18 cellular contexts compared by ENCODE assay signal in genomic region chr1:80594013-80594412, GRCh38.
DNase-seq lines count a peak whose midpoint lies in the region; ATAC-seq and TF ChIP-seq lines count a peak whose summit lies in the region.
"Had no signal": no experiment of that assay in that cellular context is flagged by ENCODE, and none has a peak within 500 bp of the region (broad histone marks: within the 10 kb centered on the region; RNA-seq: fewer than 3 reads in every experiment).

No MANE protein-coding gene starts in this region.

- H3K4me3 ChIP-seq in PC-3 (ENCODE audit: low read length), result no peak overlapping the region
- no peak overlapping the region for H3K4me3 ChIP-seq in esophagus squamous epithelium
- no peak overlapping the region for H3K4me3 ChIP-seq in prostate gland
- no peak overlapping the region for H3K4me3 ChIP-seq in SK-N-SH (ENCODE audit: low read depth in 2 of 2, low read length in 1 of 2)

- CTCF ChIA-PET in PC-3 (lab: Charles Lee) (no interaction called here), SK-N-SH (lab: Yijun Ruan, JAX) (interaction anchor here (0.9 kb wide), 1 partner anchor 18 kb away, joined by 3 read pairs; no protein-coding TSS in a partner anchor)

- no peak for TF ChIP-seq RAD21 in SK-N-SH (IDR thresholded peaks at IDR 0.05; ENCODE audit: low read length)

- H3K9me3 ChIP-seq in PC-3 (ENCODE audit: low read length), result 0 out of 2 replicates have a peak, but pooled peaks cover 3% of the 10 kb centered on the region
- H3K9me3 ChIP-seq in esophagus squamous epithelium, result peaks cover 0 to 10% (median 10%) of the 10 kb centered on the region in 3 donors
- H3K9me3 ChIP-seq in prostate gland, result no peaks in the 10 kb centered on the region
- H3K9me3 ChIP-seq in SK-N-SH, result no peaks in the 10 kb centered on the region; the same call in 1 of the 2 replicates

- H3K27me3 ChIP-seq in PC-3 (ENCODE audit: low read length) (no peaks in the 10 kb centered on the region), esophagus squamous epithelium (no peaks in the 10 kb centered on the region), prostate gland (replicated peaks; ENCODE audit: insufficient read depth) (no peaks in the 10 kb centered on the region), SK-N-SH (ENCODE audit: insufficient read depth) (no peaks in the 10 kb centered on the region)

- POLR2A ChIA-PET in PC-3 (lab: Charles Lee; ENCODE audit: unreplicated experiment), result no interaction called here
- POLR2A ChIA-PET in SK-N-SH (lab: Yijun Ruan, JAX), result no interaction called here

- 0 out of 2 replicates have a peak overlapping the region, but pooled peaks have one; percentile 23 for H3K27ac ChIP-seq in PC-3 (ENCODE audit: low read length)
- H3K27ac ChIP-seq in esophagus squamous epithelium, result peak overlapping the region in 3 of 4 donors; percentile 32 to 72 (median 68)
- H3K27ac ChIP-seq in prostate gland, result no peak overlapping the region
- H3K27ac ChIP-seq in SK-N-SH (ENCODE audit: low read depth in 2 of 2, low read length in 1 of 2), result no peak overlapping the region

- H3K4me2 ChIP-seq in PC-3 (ENCODE audit: low read length) (peak overlapping the region; percentile 58), SK-N-SH (no peak overlapping the region)

- TF ChIP-seq EP300 in SK-N-SH (IDR thresholded peaks at IDR 0.05; ENCODE audit: borderline replicate concordance in 1 of 2, low read depth in 1 of 2, low read length in 1 of 2), result no peak

- H3K9me2 ChIP-seq in PC-3 (replicated peaks; ENCODE audit: low read length), result no peaks in the 10 kb centered on the region
- H3K9me2 ChIP-seq in SK-N-SH, result no peaks in the 10 kb centered on the region

- peak; percentile 80 for DNase-seq in ELF-1 (ENCODE audit: low read depth, low spot score)
- peak; percentile 79 for DNase-seq in PC-3
- no peak for DNase-seq in esophagus squamous epithelium (lab: John Stamatoyannopoulos, UW)
- DNase-seq in prostate gland (ENCODE audit: low spot score), result peak; percentile 32
- no peak for DNase-seq in activated CD8-positive, alpha-beta memory T cell treated with anti-CD3 and anti-CD28 coated beads for 24 hours
- DNase-seq in activated gamma-delta T cell (lab: John Stamatoyannopoulos, UW), result no peak
- DNase-seq in SK-N-SH, result no peak
- DNase-seq: CD8-positive, alpha-beta memory T cell; GOT3; IMR-90; Kasumi-1; NCI-H1105 treated with DMSO at 0.1 percent for 48 hours; NCI-H187; NCI-H2171; NCI-H446 treated with DMSO at 0.1 percent for 48 hours; NCI-H748 treated with DMSO at 0.1 percent for 48 hours; T-cell had no signal

- H3K79me2 ChIP-seq in PC-3 (ENCODE audit: low read length), result no peaks in the 10 kb centered on the region
- H3K79me2 ChIP-seq in SK-N-SH (ENCODE audit: insufficient read depth), result no peaks in the 10 kb centered on the region

- H3F3A ChIP-seq in PC-3 (ENCODE audit: low read length, unreplicated experiment) (no peaks in the 10 kb centered on the region), SK-N-SH (replicated peaks; ENCODE audit: insufficient read depth) (no peaks in the 10 kb centered on the region)

- H2AFZ ChIP-seq in PC-3 (ENCODE audit: low read length) (no peak overlapping the region), SK-N-SH (ENCODE audit: low read depth) (no peak overlapping the region)

- H3K4me1 ChIP-seq in PC-3 (ENCODE audit: insufficient read depth, low read length) (peaks cover 8% of the 10 kb centered on the region; the same call in 1 of the 2 replicates), esophagus squamous epithelium (peaks cover 0 to 19% (median 0%) of the 10 kb centered on the region in 3 donors), prostate gland (replicated peaks) (no peaks in the 10 kb centered on the region), SK-N-SH (ENCODE audit: control insufficient read depth in 1 of 2, insufficient read depth in 2 of 2, low read depth in 1 of 2, low read length in 1 of 2) (no peaks in the 10 kb centered on the region)

- WGBS in esophagus squamous epithelium, 2 donors, result 44 to 57% methylated on average over 2 of the region's 3 CpGs
- WGBS in prostate gland, result 63% methylated on average over 3 of the region's 3 CpGs
- WGBS in SK-N-SH (ENCODE audit: low lambda C conversion rate), result 63% methylated on average over 3 of the region's 3 CpGs

- ATAC-seq in PC-3 (peak; percentile 64), GM21447 (IDR thresholded peaks at IDR 0.05; ENCODE audit: unreplicated experiment) (no peak)
- ATAC-seq: T-cell had no signal

- H4K20me1 ChIP-seq in PC-3 (ENCODE audit: low read length) (no peaks in the 10 kb centered on the region), SK-N-SH (ENCODE audit: insufficient read depth) (no peaks in the 10 kb centered on the region)

- H3K9ac ChIP-seq in PC-3 (ENCODE audit: low read length) (no peak overlapping the region), SK-N-SH (no peak overlapping the region)

- intact Hi-C loops in PC-3 (cut with micrococcal nuclease) (no loop called here), esophagus squamous epithelium (cut with DNase I) (no loop called here), prostate gland (cut with DNase I) (no loop called here)

- H3K36me3 ChIP-seq in PC-3 (ENCODE audit: low read depth, low read length) (no peaks in the 10 kb centered on the region), esophagus squamous epithelium (no peaks in the 10 kb centered on the region), prostate gland (no peaks in the 10 kb centered on the region), SK-N-SH (replicated peaks in 1 of 2; ENCODE audit: control insufficient read depth in 1 of 2, insufficient read depth in 2 of 2, low read length in 1 of 2) (no peaks in the 10 kb centered on the region)

- TF ChIP-seq POLR2A in esophagus squamous epithelium (IDR thresholded peaks at IDR 0.05) (no peak), prostate gland (IDR thresholded peaks at IDR 0.05) (no peak)

- TF ChIP-seq CTCF in PC-3 (conservative IDR thresholded peaks at IDR 0.05; ENCODE audit: low read depth, low read length) (no peak), esophagus squamous epithelium (IDR thresholded peaks at IDR 0.05) (no peak), prostate gland (IDR thresholded peaks at IDR 0.05) (no peak), SK-N-SH (IDR thresholded peaks at IDR 0.05) (no peak)

- BruUV-seq in PC-3 (replicated peaks; lab: Mats Ljungman, UMichigan), result no TSS peak

TF ChIP-seq in SK-N-SH, 30 proteins besides CTCF, POLR2A, EP300 and RAD21 (continues in another document):
- TF ChIP-seq USF2 (IDR thresholded peaks at IDR 0.05; ENCODE audit: borderline replicate concordance, low read depth, low read length) (no peak), MAX (IDR thresholded peaks at IDR 0.05; ENCODE audit: low read depth) (no peak), REST (IDR thresholded peaks at IDR 0.05; ENCODE audit: low read depth, low read length) (no peak), NRF1 (IDR thresholded peaks at IDR 0.05; ENCODE audit: low read depth, low read length) (no peak), GATA2 (CRISPR knock-in tag; IDR thresholded peaks at IDR 0.05) (no peak), RFX5 (IDR thresholded peaks at IDR 0.05; ENCODE audit: low read length) (no peak), SIN3A (IDR thresholded peaks at IDR 0.05; ENCODE audit: borderline replicate concordance, low read depth, low read length) (no peak), GABPA (IDR thresholded peaks at IDR 0.05; ENCODE audit: low read depth) (no peak), IRF3 (IDR thresholded peaks at IDR 0.05; ENCODE audit: low read depth, low read length) (no peak), JUND (IDR thresholded peaks at IDR 0.05) (no peak), FOXJ3 (CRISPR knock-in tag; IDR thresholded peaks at IDR 0.05) (no peak), FOSL2 (IDR thresholded peaks at IDR 0.05; ENCODE audit: borderline replicate concordance, low read depth) (no peak)

Comparison
In these comparisons a context has a peak if more than half of its experiments do, and no peak if none do; other contexts are left out.
1. DNase-seq: peak in ELF-1 (single experiment), PC-3 (single experiment) and prostate gland (single experiment); none in esophagus squamous epithelium (single experiment), activated CD8-positive, alpha-beta memory T cell treated with anti-CD3 and anti-CD28 coated beads for 24 hours (single experiment), activated gamma-delta T cell (single experiment) and SK-N-SH (single experiment).
2. H3K27ac ChIP-seq: peak in PC-3 (single experiment) and esophagus squamous epithelium (3 of 4); none in prostate gland (0 of 2) and SK-N-SH (0 of 2).